Comparison of ENCODE assay signal across 1 cellular context in genomic region chr3:37909067-37909911, GRCh38.
TF ChIP-seq lines count a peak whose summit lies in the region.

No MANE protein-coding gene starts in this region.

TF ChIP-seq in HepG2, 621 proteins besides CTCF, POLR2A, EP300 and RAD21 (continued from another document and continues in another):
- TF ChIP-seq TAF1 (CRISPR knock-in tag; IDR thresholded peaks at IDR 0.05), result peak; percentile 20; the same call in 1 of the 2 replicates
- no peak for TF ChIP-seq HMGA1 (CRISPR knock-in tag; conservative IDR thresholded peaks at IDR 0.05)
- TF ChIP-seq HMG20B (CRISPR knock-in tag; conservative IDR thresholded peaks at IDR 0.05), result no peak
- TF ChIP-seq ZNF878 (CRISPR knock-in tag; IDR thresholded peaks at IDR 0.05), result no peak
- TF ChIP-seq, protein P1, sequence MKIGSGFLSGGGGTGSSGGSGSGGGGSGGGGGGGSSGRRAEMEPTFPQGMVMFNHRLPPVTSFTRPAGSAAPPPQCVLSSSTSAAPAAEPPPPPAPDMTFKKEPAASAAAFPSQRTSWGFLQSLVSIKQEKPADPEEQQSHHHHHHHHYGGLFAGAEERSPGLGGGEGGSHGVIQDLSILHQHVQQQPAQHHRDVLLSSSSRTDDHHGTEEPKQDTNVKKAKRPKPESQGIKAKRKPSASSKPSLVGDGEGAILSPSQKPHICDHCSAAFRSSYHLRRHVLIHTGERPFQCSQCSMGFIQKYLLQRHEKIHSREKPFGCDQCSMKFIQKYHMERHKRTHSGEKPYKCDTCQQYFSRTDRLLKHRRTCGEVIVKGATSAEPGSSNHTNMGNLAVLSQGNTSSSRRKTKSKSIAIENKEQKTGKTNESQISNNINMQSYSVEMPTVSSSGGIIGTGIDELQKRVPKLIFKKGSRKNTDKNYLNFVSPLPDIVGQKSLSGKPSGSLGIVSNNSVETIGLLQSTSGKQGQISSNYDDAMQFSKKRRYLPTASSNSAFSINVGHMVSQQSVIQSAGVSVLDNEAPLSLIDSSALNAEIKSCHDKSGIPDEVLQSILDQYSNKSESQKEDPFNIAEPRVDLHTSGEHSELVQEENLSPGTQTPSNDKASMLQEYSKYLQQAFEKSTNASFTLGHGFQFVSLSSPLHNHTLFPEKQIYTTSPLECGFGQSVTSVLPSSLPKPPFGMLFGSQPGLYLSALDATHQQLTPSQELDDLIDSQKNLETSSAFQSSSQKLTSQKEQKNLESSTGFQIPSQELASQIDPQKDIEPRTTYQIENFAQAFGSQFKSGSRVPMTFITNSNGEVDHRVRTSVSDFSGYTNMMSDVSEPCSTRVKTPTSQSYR (CRISPR knock-in tag; IDR thresholded peaks at IDR 0.05; ENCODE audit: borderline replicate concordance), result 0 out of 2 replicates have a peak, but pooled peaks have one; percentile 20
- TF ChIP-seq FOXC1 (CRISPR knock-in tag; IDR thresholded peaks at IDR 0.05; ENCODE audit: borderline replicate concordance), result no peak
- TF ChIP-seq, protein P2, sequence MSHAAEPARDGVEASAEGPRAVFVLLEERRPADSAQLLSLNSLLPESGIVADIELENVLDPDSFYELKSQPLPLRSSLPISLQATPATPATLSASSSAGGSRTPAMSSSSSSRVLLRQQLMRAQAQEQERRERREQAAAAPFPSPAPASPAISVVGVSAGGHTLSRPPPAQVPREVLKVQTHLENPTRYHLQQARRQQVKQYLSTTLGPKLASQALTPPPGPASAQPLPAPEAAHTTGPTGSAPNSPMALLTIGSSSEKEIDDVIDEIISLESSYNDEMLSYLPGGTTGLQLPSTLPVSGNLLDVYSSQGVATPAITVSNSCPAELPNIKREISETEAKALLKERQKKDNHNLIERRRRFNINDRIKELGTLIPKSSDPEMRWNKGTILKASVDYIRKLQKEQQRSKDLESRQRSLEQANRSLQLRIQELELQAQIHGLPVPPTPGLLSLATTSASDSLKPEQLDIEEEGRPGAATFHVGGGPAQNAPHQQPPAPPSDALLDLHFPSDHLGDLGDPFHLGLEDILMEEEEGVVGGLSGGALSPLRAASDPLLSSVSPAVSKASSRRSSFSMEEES (CRISPR knock-in tag; IDR thresholded peaks at IDR 0.05), result peak; percentile 96
- peak; percentile 74; the same call in 1 of the 2 replicates for TF ChIP-seq IRF2 (CRISPR knock-in tag; IDR thresholded peaks at IDR 0.05)
- no peak for TF ChIP-seq HOXA7 (CRISPR knock-in tag; IDR thresholded peaks at IDR 0.05)
- TF ChIP-seq HDAC2 (CRISPR knock-in tag; IDR thresholded peaks at IDR 0.05), result peak; percentile 75
- TF ChIP-seq KLF6 (CRISPR knock-in tag; IDR thresholded peaks at IDR 0.05), result 0 out of 2 replicates have a peak, but pooled peaks have one; percentile 29
- TF ChIP-seq FOSL1 (CRISPR knock-in tag; IDR thresholded peaks at IDR 0.05; ENCODE audit: borderline replicate concordance), result no peak
- TF ChIP-seq ZNF574 (CRISPR knock-in tag; IDR thresholded peaks at IDR 0.05), result 0 out of 2 replicates have a peak, but pooled peaks have one; percentile 42
- TF ChIP-seq MBD4 (IDR thresholded peaks at IDR 0.05; ENCODE audit: borderline replicate concordance, low read length), result no peak
- 0 out of 2 replicates have a peak, but pooled peaks have one; percentile 41 for TF ChIP-seq NAIF1 (CRISPR knock-in tag; IDR thresholded peaks at IDR 0.05; ENCODE audit: borderline replicate concordance)
- peak; percentile 36; the same call in 1 of the 2 replicates for TF ChIP-seq ZC3H13 (CRISPR knock-in tag; IDR thresholded peaks at IDR 0.05)
- TF ChIP-seq, protein P3, sequence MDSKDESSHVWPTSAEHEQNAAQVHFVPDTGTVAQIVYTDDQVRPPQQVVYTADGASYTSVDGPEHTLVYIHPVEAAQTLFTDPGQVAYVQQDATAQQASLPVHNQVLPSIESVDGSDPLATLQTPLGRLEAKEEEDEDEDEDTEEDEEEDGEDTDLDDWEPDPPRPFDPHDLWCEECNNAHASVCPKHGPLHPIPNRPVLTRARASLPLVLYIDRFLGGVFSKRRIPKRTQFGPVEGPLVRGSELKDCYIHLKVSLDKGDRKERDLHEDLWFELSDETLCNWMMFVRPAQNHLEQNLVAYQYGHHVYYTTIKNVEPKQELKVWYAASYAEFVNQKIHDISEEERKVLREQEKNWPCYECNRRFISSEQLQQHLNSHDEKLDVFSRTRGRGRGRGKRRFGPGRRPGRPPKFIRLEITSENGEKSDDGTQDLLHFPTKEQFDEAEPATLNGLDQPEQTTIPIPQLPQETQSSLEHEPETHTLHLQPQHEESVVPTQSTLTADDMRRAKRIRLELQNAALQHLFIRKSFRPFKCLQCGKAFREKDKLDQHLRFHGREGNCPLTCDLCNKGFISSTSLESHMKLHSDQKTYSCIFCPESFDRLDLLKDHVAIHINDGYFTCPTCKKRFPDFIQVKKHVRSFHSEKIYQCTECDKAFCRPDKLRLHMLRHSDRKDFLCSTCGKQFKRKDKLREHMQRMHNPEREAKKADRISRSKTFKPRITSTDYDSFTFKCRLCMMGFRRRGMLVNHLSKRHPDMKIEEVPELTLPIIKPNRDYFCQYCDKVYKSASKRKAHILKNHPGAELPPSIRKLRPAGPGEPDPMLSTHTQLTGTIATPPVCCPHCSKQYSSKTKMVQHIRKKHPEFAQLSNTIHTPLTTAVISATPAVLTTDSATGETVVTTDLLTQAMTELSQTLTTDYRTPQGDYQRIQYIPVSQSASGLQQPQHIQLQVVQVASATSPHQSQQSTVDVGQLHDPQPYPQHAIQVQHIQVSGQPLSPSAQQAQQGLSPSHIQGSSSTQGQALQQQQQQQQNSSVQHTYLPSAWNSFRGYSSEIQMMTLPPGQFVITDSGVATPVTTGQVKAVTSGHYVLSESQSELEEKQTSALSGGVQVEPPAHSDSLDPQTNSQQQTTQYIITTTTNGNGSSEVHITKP (CRISPR knock-in tag; IDR thresholded peaks at IDR 0.05; ENCODE audit: low read depth), result peak; percentile 8; the same call in 1 of the 2 replicates
- TF ChIP-seq ZNF468 (CRISPR knock-in tag; IDR thresholded peaks at IDR 0.05), result no peak
- no peak for TF ChIP-seq PTBP1 (IDR thresholded peaks at IDR 0.05; ENCODE audit: low read depth, low read length, poor library complexity, severe bottlenecking)
- TF ChIP-seq MYC (CRISPR knock-in tag; IDR thresholded peaks at IDR 0.05; ENCODE audit: borderline replicate concordance), result no peak; the same call in 1 of the 2 replicates
- TF ChIP-seq ZBTB33 (CRISPR knock-in tag; IDR thresholded peaks at IDR 0.05), result peak; percentile 80
- 0 out of 2 replicates have a peak, but pooled peaks have one; percentile 16 for TF ChIP-seq ZFP36L2 (CRISPR knock-in tag; IDR thresholded peaks at IDR 0.05)
- TF ChIP-seq MED1 (CRISPR knock-in tag; IDR thresholded peaks at IDR 0.05), result peak; percentile 92
- TF ChIP-seq TEAD3 (CRISPR knock-in tag; optimal IDR thresholded peaks at IDR 0.05; ENCODE audit: borderline replicate concordance), result peak; percentile 48
- no peak for TF ChIP-seq NFE2L1 (CRISPR knock-in tag; IDR thresholded peaks at IDR 0.05; ENCODE audit: borderline replicate concordance)
- 0 out of 2 replicates have a peak, but pooled peaks have one; percentile 39 for TF ChIP-seq SNAPC2 (CRISPR knock-in tag; IDR thresholded peaks at IDR 0.05)
- peak; percentile 57; the same call in 1 of the 2 replicates for TF ChIP-seq THAP11 (CRISPR knock-in tag; IDR thresholded peaks at IDR 0.05)
- peak; percentile 33; the same call in 1 of the 3 replicates for TF ChIP-seq MXI1 (IDR thresholded peaks at IDR 0.05; ENCODE audit: borderline replicate concordance, low read depth, low read length)
- TF ChIP-seq, protein P4, sequence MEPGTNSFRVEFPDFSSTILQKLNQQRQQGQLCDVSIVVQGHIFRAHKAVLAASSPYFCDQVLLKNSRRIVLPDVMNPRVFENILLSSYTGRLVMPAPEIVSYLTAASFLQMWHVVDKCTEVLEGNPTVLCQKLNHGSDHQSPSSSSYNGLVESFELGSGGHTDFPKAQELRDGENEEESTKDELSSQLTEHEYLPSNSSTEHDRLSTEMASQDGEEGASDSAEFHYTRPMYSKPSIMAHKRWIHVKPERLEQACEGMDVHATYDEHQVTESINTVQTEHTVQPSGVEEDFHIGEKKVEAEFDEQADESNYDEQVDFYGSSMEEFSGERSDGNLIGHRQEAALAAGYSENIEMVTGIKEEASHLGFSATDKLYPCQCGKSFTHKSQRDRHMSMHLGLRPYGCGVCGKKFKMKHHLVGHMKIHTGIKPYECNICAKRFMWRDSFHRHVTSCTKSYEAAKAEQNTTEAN (CRISPR knock-in tag; conservative IDR thresholded peaks at IDR 0.05), result peak; percentile 35; the same call in 1 of the 2 replicates
- TF ChIP-seq, protein P5, sequence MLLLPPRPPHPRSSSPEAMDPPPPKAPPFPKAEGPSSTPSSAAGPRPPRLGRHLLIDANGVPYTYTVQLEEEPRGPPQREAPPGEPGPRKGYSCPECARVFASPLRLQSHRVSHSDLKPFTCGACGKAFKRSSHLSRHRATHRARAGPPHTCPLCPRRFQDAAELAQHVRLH (CRISPR knock-in tag; IDR thresholded peaks at IDR 0.05; ENCODE audit: borderline replicate concordance, low read depth), result peak; percentile 43; the same call in 1 of the 2 replicates
- no peak for TF ChIP-seq SRSF9 (IDR thresholded peaks at IDR 0.05; ENCODE audit: borderline replicate concordance, insufficient read depth, low read depth, low read length, poor library complexity, severe bottlenecking)
- TF ChIP-seq UBTF (CRISPR knock-in tag; IDR thresholded peaks at IDR 0.05), result 0 out of 2 replicates have a peak, but pooled peaks have one; percentile 17
- no peak for TF ChIP-seq EHMT2 (IDR thresholded peaks at IDR 0.05; ENCODE audit: borderline replicate concordance, low read depth, low read length)
- no peak for TF ChIP-seq EEA1 (CRISPR knock-in tag; IDR thresholded peaks at IDR 0.05; ENCODE audit: borderline replicate concordance)
- peak; percentile 39 for TF ChIP-seq MIXL1 (CRISPR knock-in tag; IDR thresholded peaks at IDR 0.05)
- TF ChIP-seq ZNF331 (CRISPR knock-in tag; IDR thresholded peaks at IDR 0.05), result peak; percentile 83
- 0 out of 2 replicates have a peak, but pooled peaks have one; percentile 50 for TF ChIP-seq ZNF746 (CRISPR knock-in tag; IDR thresholded peaks at IDR 0.05)
- TF ChIP-seq TCF7 (IDR thresholded peaks at IDR 0.05; ENCODE audit: low read depth), result peak; percentile 22; the same call in 1 of the 2 replicates
